Comparison of ENCODE assay signal across 8 cellular contexts in the genomic region with DNA sequence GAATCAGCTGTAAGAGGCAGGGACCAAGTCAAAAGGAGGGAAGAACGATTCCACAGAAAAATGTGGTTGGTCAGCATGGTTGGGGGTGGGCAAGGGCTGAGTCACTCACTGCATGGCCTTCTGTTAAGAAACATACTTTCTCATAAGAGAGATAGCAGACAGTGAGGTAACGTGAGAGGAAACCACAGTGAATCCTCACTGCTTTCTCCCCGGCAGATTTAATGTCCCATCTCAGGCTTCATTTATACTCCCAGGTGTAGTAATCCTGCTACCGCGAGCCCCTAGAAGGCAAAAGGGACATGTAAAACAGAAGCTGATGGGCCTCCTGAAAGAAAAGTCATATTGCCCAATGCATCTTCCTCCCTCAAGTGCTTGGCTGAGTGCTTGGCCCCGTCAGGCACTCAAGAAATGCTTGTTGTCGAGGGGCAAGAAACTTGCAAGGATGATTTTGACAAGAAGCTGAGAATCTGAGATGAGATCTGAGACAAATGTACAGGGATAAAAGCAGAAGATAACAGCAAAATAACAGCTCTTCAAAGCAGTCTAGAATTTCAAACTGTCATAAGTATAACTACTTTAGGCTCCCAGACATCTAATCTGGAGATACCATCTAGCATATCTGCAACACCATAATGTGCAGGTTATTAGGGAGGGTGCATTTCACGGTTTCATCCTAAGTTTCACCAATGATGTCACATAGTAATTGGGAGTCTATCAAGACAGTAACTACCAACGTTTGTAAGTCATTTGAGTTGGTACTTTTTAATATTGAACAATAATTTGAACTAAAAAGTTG. TPM values are rescaled to one million over a fixed set of nuclear protein-coding genes. Genes with fewer than 3 reads are reported as not detected.
DNase-seq lines count a peak whose midpoint lies in the region; ATAC-seq and TF ChIP-seq lines count a peak whose summit lies in the region.

No MANE protein-coding gene starts in this region.

- H3K4me3 Mint-ChIP-seq in naive B cell, result peak overlapping the region in 2 of 8 donors; percentile 4 to 17

- H3K36me3 ChIP-seq in brain microvascular endothelial cell (replicated peaks) (no peaks in the 10 kb centered on the region), suprapubic skin (no peaks in the 10 kb centered on the region)

- TF ChIP-seq CTCF in brain microvascular endothelial cell (IDR thresholded peaks at IDR 0.05; ENCODE audit: low read depth, low read length, missing control alignments), result no peak
- TF ChIP-seq CTCF in suprapubic skin (IDR thresholded peaks at IDR 0.05), result no peak

- H3K4me1 ChIP-seq in suprapubic skin, result no peaks in the 10 kb centered on the region

- peak overlapping the region in 5 of 6 donors; percentile 1 to 58 (median 30) for H3K27ac Mint-ChIP-seq in naive B cell

- DNase-seq in activated T-cell treated with anti-CD3 and anti-CD28 coated beads for 48 hours (ENCODE audit: low read depth) (peak; percentile 21), activated T-cell treated with anti-CD3 and anti-CD28 coated beads for 4 hours (no peak), NOMO-1 treated with DMSO at 0.1 percent for 48 hours (lab: John Stamatoyannopoulos, UW; ENCODE audit: unreplicated experiment) (peak; percentile 77), brain microvascular endothelial cell (peak; percentile 83), naive B cell (no peak), suprapubic skin (ENCODE audit: low spot score in 2 of 2) (no peak)
- no peak for DNase-seq in NK-92 treated with Interleukin-12 subunit alpha and Interleukin-12 subunit beta, amount 100 ng/mL, for 24 hours (lab: John Stamatoyannopoulos, UW)

- TF ChIP-seq EP300 in suprapubic skin (IDR thresholded peaks at IDR 0.05), result no peak

- ATAC-seq in naive B cell (ENCODE audit: low read depth in 2 of 2) (no peak), HG03159 (IDR thresholded peaks at IDR 0.05; ENCODE audit: unreplicated experiment) (no peak)

- WGBS in suprapubic skin, result 52% methylated on average over 9 of the region's 9 CpGs

- no peaks in the 10 kb centered on the region for H3K36me3 Mint-ChIP-seq in naive B cell

- H3K27me3 Mint-ChIP-seq in naive B cell, result no peaks in the 10 kb centered on the region

- H3K4me3 ChIP-seq in brain microvascular endothelial cell (ENCODE audit: low read depth, low read length), result no peak overlapping the region
- no peak overlapping the region for H3K4me3 ChIP-seq in suprapubic skin

- no peaks in the 10 kb centered on the region for H3K27me3 ChIP-seq in brain microvascular endothelial cell (replicated peaks)
- H3K27me3 ChIP-seq in suprapubic skin, result no peaks in the 10 kb centered on the region

- no peaks in the 10 kb centered on the region for H3K9me3 Mint-ChIP-seq in naive B cell

- no peak for TF ChIP-seq POLR2A in suprapubic skin (IDR thresholded peaks at IDR 0.05)

- H3K9me3 ChIP-seq in suprapubic skin, result no peaks in the 10 kb centered on the region

- in situ Hi-C loops in brain microvascular endothelial cell (cut with HindIII; ENCODE audit: low pct_ligation_motif_present, low sequenced_read_pairs), result no loop called here

- H3K27ac ChIP-seq in brain microvascular endothelial cell, result peak overlapping the region; percentile 51
- no peak overlapping the region for H3K27ac ChIP-seq in suprapubic skin

- peaks cover 4 to 56% (median 23%) of the 10 kb centered on the region in 3 donors for H3K4me1 Mint-ChIP-seq in naive B cell

RNA-seq across cellular contexts. Expression of gene SH3KBP1, which starts 40.2 kb away (rescaled TPM):
- 10 to 100 TPM; 18.1 to 60.4 (median 48.1) TPM for polyA plus RNA-seq in naive B cell (ENCODE audit: low read depth in 6 of 6)
- total RNA-seq in suprapubic skin, result 10 to 100 TPM in 3 of 4 donors, 1 to 10 TPM in 1; 6.8 to 18.5 (median 14.1) TPM

Comparison
In these comparisons a context has a peak if more than half of its experiments do, and no peak if none do; other contexts are left out.
1. DNase-seq: peak in activated T-cell treated with anti-CD3 and anti-CD28 coated beads for 48 hours (single experiment), NOMO-1 treated with DMSO at 0.1 percent for 48 hours (single experiment) and brain microvascular endothelial cell (single experiment); none in activated T-cell treated with anti-CD3 and anti-CD28 coated beads for 4 hours (single experiment), naive B cell (single experiment), suprapubic skin (0 of 2) and NK-92 treated with Interleukin-12 subunit alpha and Interleukin-12 subunit beta, amount 100 ng/mL, for 24 hours (single experiment).